In genomic region chrX:44228621-44229020, GRCh38 we compare ENCODE assay signal across 13 cellular contexts.
A peak's percentile ranks its signal among the peaks of the same experiment; 100 is the strongest.
DNase-seq lines count a peak whose midpoint lies in the region; ATAC-seq and TF ChIP-seq lines count a peak whose summit lies in the region.
"Had no signal": no experiment of that assay in that cellular context is flagged by ENCODE, and none has a peak within 500 bp of the region (broad histone marks: within the 10 kb centered on the region; RNA-seq: fewer than 3 reads in every experiment).

No MANE protein-coding gene starts in this region.

- ATAC-seq in GM18858 (IDR thresholded peaks at IDR 0.05; ENCODE audit: unreplicated experiment) = peak; percentile 58
- peak; percentile 61 for ATAC-seq in HG03565 (IDR thresholded peaks at IDR 0.05; ENCODE audit: unreplicated experiment)
- no peak for ATAC-seq in GM21390 (IDR thresholded peaks at IDR 0.05; ENCODE audit: unreplicated experiment)
- ATAC-seq: T-cell had no signal

- WGBS in hepatocyte (ENCODE audit: low lambda C conversion rate, missing lambda C conversion rate) = 54% methylated on average over 4 of the region's 4 CpGs

- H3F3A ChIP-seq in PC-9 (ENCODE audit: insufficient read depth, low read depth) = no peaks in the 10 kb centered on the region

- POLR2A ChIA-PET in PC-9 (lab: Charles Lee; ENCODE audit: unreplicated experiment) = no interaction called here

- H3K9me3 Mint-ChIP-seq in HFFc6 = no peaks in the 10 kb centered on the region
- H3K9me3 Mint-ChIP-seq: activated CD4-positive, alpha-beta memory T cell treated with anti-CD3 and anti-CD28 coated beads, Interleukin-2, amount 10 ng/mL, durations not matched to agents 7 days and 5 days; activated naive CD4-positive, alpha-beta T cell treated with anti-CD3 and anti-CD28 coated beads, Interleukin-2, amount 10 ng/mL, durations not matched to agents 7 days and 5 days; T-cell had no signal

- in situ Hi-C loops in GM13976 (cut with MboI; ENCODE audit: low sequenced_read_pairs, unreplicated experiment) = no loop called here

- H3K27me3 ChIP-seq in hepatocyte (no peaks in the 10 kb centered on the region), PC-9 (ENCODE audit: insufficient read depth, low read depth) (no peaks in the 10 kb centered on the region)
- H3K27me3 ChIP-seq: BLaER1 treated with 17β-estradiol and CSF1 and Interleukin-3, amounts not matched to agents 10 nM and 100 nM had no signal

- H3K36me3 Mint-ChIP-seq in HFFc6 (ENCODE audit: low read depth) = no peaks in the 10 kb centered on the region
- H3K36me3 Mint-ChIP-seq: activated naive CD4-positive, alpha-beta T cell treated with anti-CD3 and anti-CD28 coated beads, Interleukin-2, amount 10 ng/mL, durations not matched to agents 7 days and 5 days had no signal

- H4K20me1 ChIP-seq in hepatocyte (ENCODE audit: insufficient read depth, poor library complexity, severe bottlenecking) = no peaks in the 10 kb centered on the region
- no peaks in the 10 kb centered on the region for H4K20me1 ChIP-seq in PC-9 (ENCODE audit: insufficient read depth)
- H4K20me1 ChIP-seq: BLaER1 treated with 17β-estradiol and CSF1 and Interleukin-3, amounts not matched to agents 10 nM and 100 nM had no signal

- H3K79me2 ChIP-seq in hepatocyte (no peaks in the 10 kb centered on the region), PC-9 (ENCODE audit: low read depth) (no peaks in the 10 kb centered on the region)

- CTCF ChIA-PET in PC-9 (lab: Charles Lee) = no interaction called here

- H2AFZ ChIP-seq in hepatocyte (no peak overlapping the region), PC-9 (no peak overlapping the region)

- DNase-seq in HFFc6 (no peak), hepatocyte (ENCODE audit: low spot score) (peak; percentile 24), kidney glomerular epithelial cell (lab: John Stamatoyannopoulos, UW) (no peak), GM13976 (ENCODE audit: low spot score) (no peak), PC-9 (no peak)
- DNase-seq: activated CD4-positive, alpha-beta memory T cell treated with anti-CD3 and anti-CD28 coated beads, Interleukin-2, amount 10 ng/mL, durations not matched to agents 7 days and 5 days; activated naive CD4-positive, alpha-beta T cell treated with anti-CD3 and anti-CD28 coated beads, Interleukin-2, amount 10 ng/mL, durations not matched to agents 7 days and 5 days; nephron progenitor cell; T-cell had no signal

- peaks cover 5% of the 10 kb centered on the region for H3K4me1 ChIP-seq in hepatocyte (ENCODE audit: insufficient read depth)
- H3K4me1 ChIP-seq in PC-9 (replicated peaks; ENCODE audit: insufficient read depth) = peaks cover 4% of the 10 kb centered on the region

- H3K4me2 ChIP-seq in hepatocyte (no peak overlapping the region), PC-9 (no peak overlapping the region)

- H3K4me3 Mint-ChIP-seq in HFFc6 = peak overlapping the region; percentile 47; the same call in 1 of the 2 replicates
- H3K4me3 Mint-ChIP-seq: activated CD4-positive, alpha-beta memory T cell treated with anti-CD3 and anti-CD28 coated beads, Interleukin-2, amount 10 ng/mL, durations not matched to agents 7 days and 5 days; activated naive CD4-positive, alpha-beta T cell treated with anti-CD3 and anti-CD28 coated beads, Interleukin-2, amount 10 ng/mL, durations not matched to agents 7 days and 5 days; nephron progenitor cell; T-cell had no signal

- H3K27me3 Mint-ChIP-seq in HFFc6 (ENCODE audit: insufficient read depth) = no peaks in the 10 kb centered on the region; the same call in 1 of the 2 replicates
- H3K27me3 Mint-ChIP-seq: activated CD4-positive, alpha-beta memory T cell treated with anti-CD3 and anti-CD28 coated beads, Interleukin-2, amount 10 ng/mL, durations not matched to agents 7 days and 5 days; activated naive CD4-positive, alpha-beta T cell treated with anti-CD3 and anti-CD28 coated beads, Interleukin-2, amount 10 ng/mL, durations not matched to agents 7 days and 5 days had no signal

- H3K27ac ChIP-seq in hepatocyte (peak overlapping the region; percentile 80), PC-9 (no peak overlapping the region)
- H3K27ac ChIP-seq: BLaER1 treated with 17β-estradiol and CSF1 and Interleukin-3, amounts not matched to agents 10 nM and 100 nM had no signal

- H3K9me3 ChIP-seq in hepatocyte (ENCODE audit: low read depth) = no peaks in the 10 kb centered on the region
- H3K9me3 ChIP-seq in PC-9 (ENCODE audit: insufficient read depth, low read depth) = no peaks in the 10 kb centered on the region
- H3K9me3 ChIP-seq: BLaER1 treated with 17β-estradiol and CSF1 and Interleukin-3, amounts not matched to agents 10 nM and 100 nM had no signal

- TF ChIP-seq CTCF in HFFc6 (IDR thresholded peaks at IDR 0.05) (no peak), hepatocyte (IDR thresholded peaks at IDR 0.05; ENCODE audit: poor library complexity) (no peak), GM13976 (IDR thresholded peaks at IDR 0.05; ENCODE audit: borderline replicate concordance, control extremely low read depth, extremely low read depth, insufficient read depth, missing control alignments) (no peak), PC-9 (conservative IDR thresholded peaks at IDR 0.05) (no peak)

- BruUV-seq in PC-9 (replicated peaks; lab: Mats Ljungman, UMichigan) = no TSS peak

- H3K27ac Mint-ChIP-seq in HFFc6 = no peak overlapping the region
- H3K27ac Mint-ChIP-seq: activated CD4-positive, alpha-beta memory T cell treated with anti-CD3 and anti-CD28 coated beads, Interleukin-2, amount 10 ng/mL, durations not matched to agents 7 days and 5 days; activated naive CD4-positive, alpha-beta T cell treated with anti-CD3 and anti-CD28 coated beads, Interleukin-2, amount 10 ng/mL, durations not matched to agents 7 days and 5 days; nephron progenitor cell; T-cell had no signal

- H3K9me2 ChIP-seq in hepatocyte (replicated peaks; ENCODE audit: insufficient read depth) = no peaks in the 10 kb centered on the region
- H3K9me2 ChIP-seq in PC-9 (ENCODE audit: insufficient read depth) = no peaks in the 10 kb centered on the region

- intact Hi-C loops in PC-9 (cut with micrococcal nuclease; ENCODE audit: unreplicated experiment) = no loop called here

- H3K36me3 ChIP-seq in hepatocyte (replicated peaks; ENCODE audit: insufficient read depth, low read depth) = no peaks in the 10 kb centered on the region
- H3K36me3 ChIP-seq in PC-9 (ENCODE audit: low read depth) = no peaks in the 10 kb centered on the region

- H3K4me3 ChIP-seq in hepatocyte (no peak overlapping the region), PC-9 (no peak overlapping the region)
- H3K4me3 ChIP-seq: BLaER1 treated with 17β-estradiol and CSF1 and Interleukin-3, amounts not matched to agents 10 nM and 100 nM had no signal

- peaks cover 11% of the 10 kb centered on the region for H3K4me1 Mint-ChIP-seq in HFFc6 (ENCODE audit: low read depth)
